10 cellular contexts compared by ENCODE assay signal in genomic region chr21:26469789-26470188, GRCh38.
DNase-seq lines count a peak whose midpoint lies in the region; ATAC-seq, FAIRE-seq and TF ChIP-seq lines count a peak whose summit lies in the region.
"Had no signal": no experiment of that assay in that cellular context is flagged by ENCODE, and none has a peak within 500 bp of the region (broad histone marks: within the 10 kb centered on the region; RNA-seq: fewer than 3 reads in every experiment).

No MANE protein-coding gene starts in this region.

- TF ChIP-seq CTCF in AG04449 (IDR thresholded peaks at IDR 0.05; ENCODE audit: insufficient read depth, low read length, missing control alignments) = no peak

- no peaks in the 10 kb centered on the region for H3K4me1 ChIP-seq in right cardiac atrium (ENCODE audit: control insufficient read depth, insufficient read depth, low read length)

- H3K4me3 ChIP-seq in AG04449 (ENCODE audit: low read depth, low read length) (no peak overlapping the region), right cardiac atrium (ENCODE audit: low read length) (no peak overlapping the region)

- no peaks in the 10 kb centered on the region for H3K27me3 ChIP-seq in right cardiac atrium (ENCODE audit: control insufficient read depth, insufficient read depth)

- H3K4me1 Mint-ChIP-seq in T-cell = no peaks in the 10 kb centered on the region
- H3K4me1 Mint-ChIP-seq: CD4-positive, CD25-positive, alpha-beta regulatory T cell had no signal

- peak; percentile 72 for DNase-seq in AG04449 (ENCODE audit: low read depth, low spot score)
- DNase-seq in HTR-8/SVneo (ENCODE audit: insufficient read length, low spot score) = peak; percentile 28
- DNase-seq in amniotic epithelial cell (ENCODE audit: low read depth) = peak; percentile 85
- peak in 2 of 3 donors; percentile 2 to 15 for DNase-seq in right cardiac atrium
- no peak for DNase-seq in NCI-H1092 treated with DMSO at 0.1 percent for 48 hours (lab: John Stamatoyannopoulos, UW)
- DNase-seq in midbrain (lab: John Stamatoyannopoulos, UW) = no peak
- DNase-seq in T-cell = no peak
- DNase-seq: CD4-positive, CD25-positive, alpha-beta regulatory T cell; cerebellar nuclear complex had no signal

- CTCF ChIA-PET in AG04449 (lab: Yijun Ruan, JAX) = no interaction called here
- CTCF ChIA-PET in T-cell (lab: Charles Lee) = no interaction called here

- POLR2A ChIA-PET in AG04449 (lab: Yijun Ruan, JAX) = no interaction called here
- POLR2A ChIA-PET in T-cell (lab: Charles Lee) = no interaction called here

- no peaks in the 10 kb centered on the region for H3K36me3 Mint-ChIP-seq in T-cell
- H3K36me3 Mint-ChIP-seq: CD4-positive, CD25-positive, alpha-beta regulatory T cell had no signal

- H3K9me3 Mint-ChIP-seq in T-cell = peaks cover 0 to 7% (median 0%) of the 10 kb centered on the region in 3 donors

- ATAC-seq in right cardiac atrium = peak; percentile 61 to 72
- ATAC-seq in T-cell (replicated peaks in 1 of 4) = no peak
- ATAC-seq in HG03108 (IDR thresholded peaks at IDR 0.05; ENCODE audit: unreplicated experiment) = no peak

- intact Hi-C loops in right cardiac atrium (cut with DNase I) = no loop called here

- no peak overlapping the region for H3K27ac ChIP-seq in right cardiac atrium (ENCODE audit: low read length)

- no peak overlapping the region for H3K27ac Mint-ChIP-seq in T-cell
- H3K27ac Mint-ChIP-seq: CD4-positive, CD25-positive, alpha-beta regulatory T cell had no signal

- no peak overlapping the region for H3K4me3 Mint-ChIP-seq in T-cell

- no peak for FAIRE-seq in HTR-8/SVneo (lab: Jason Lieb, UNC)

- 38% methylated on average over 1 of the region's 1 CpG for WGBS in right cardiac atrium

- H3K27me3 Mint-ChIP-seq in T-cell = no peaks in the 10 kb centered on the region
- H3K27me3 Mint-ChIP-seq: CD4-positive, CD25-positive, alpha-beta regulatory T cell had no signal

- no peaks in the 10 kb centered on the region for H3K9me3 ChIP-seq in right cardiac atrium (ENCODE audit: control insufficient read depth, low read length)

Comparison
In these comparisons a context has a peak if more than half of its experiments do, and no peak if none do; other contexts are left out.
1. DNase-seq: peak in AG04449 (single experiment), HTR-8/SVneo (single experiment), amniotic epithelial cell (single experiment) and right cardiac atrium (2 of 3); none in NCI-H1092 treated with DMSO at 0.1 percent for 48 hours (single experiment), midbrain (single experiment) and T-cell (0 of 34).
2. ATAC-seq: peak in right cardiac atrium (2 of 2); none in T-cell (0 of 4) and HG03108 (single experiment).